8 cellular contexts compared by ENCODE assay signal in genomic region chr3:12556243-12556722, GRCh38. TPM values are rescaled to one million over a fixed set of nuclear protein-coding genes. Genes with fewer than 3 reads are reported as not detected.
A peak's percentile ranks its signal among the peaks of the same experiment; 100 is the strongest.
DNase-seq lines count a peak whose midpoint lies in the region; ATAC-seq, FAIRE-seq and TF ChIP-seq lines count a peak whose summit lies in the region.

No MANE protein-coding gene starts in this region.

- no peak for TF ChIP-seq POLR2A in esophagus squamous epithelium (IDR thresholded peaks at IDR 0.05)

- H3K27me3 ChIP-seq in SJSA1 (replicated peaks) (no peaks in the 10 kb centered on the region), esophagus squamous epithelium (peaks cover 0 to 36% (median 1%) of the 10 kb centered on the region in 4 donors), pancreas (peaks cover 0 to 4% (median 1%) of the 10 kb centered on the region in 4 donors)

- H3K27ac ChIP-seq in SJSA1 (0 out of 2 replicates have a peak overlapping the region, but pooled peaks have one; percentile 12), esophagus squamous epithelium (peak overlapping the region; percentile 96 to 99 (median 98)), pancreas (peak overlapping the region; percentile 94 to 98 (median 96))

- H3K36me3 ChIP-seq in SJSA1 (peaks cover 5% of the 10 kb centered on the region), esophagus squamous epithelium (no peaks in the 10 kb centered on the region), pancreas (no peaks in the 10 kb centered on the region)

- no peak for DNase-seq in SJSA1 (ENCODE audit: low read depth in 1 of 2, low spot score in 2 of 2)
- DNase-seq in esophagus squamous epithelium (lab: John Stamatoyannopoulos, UW) = no peak
- no peak for DNase-seq in pancreas
- no peak for DNase-seq in CD1c-positive myeloid dendritic cell (ENCODE audit: extremely low spot score)
- DNase-seq in nucleus accumbens (lab: John Stamatoyannopoulos, UW) = no peak
- DNase-seq in medulla oblongata (ENCODE audit: extremely low spot score) = no peak

- WGBS in esophagus squamous epithelium, 2 donors = 2 to 3% methylated on average over 14 of the region's 14 CpGs
- 4 to 5% methylated on average over 14 of the region's 14 CpGs for WGBS in pancreas, 2 donors

- peak overlapping the region; percentile 81 for H3K4me3 ChIP-seq in SJSA1
- H3K4me3 ChIP-seq in esophagus squamous epithelium = peak overlapping the region; percentile 90 to 96 (median 95)
- H3K4me3 ChIP-seq in pancreas = peak overlapping the region; percentile 86 to 94 (median 93)

- intact Hi-C loops in esophagus squamous epithelium (cut with DNase I) = no loop called here
- intact Hi-C loops in pancreas (cut with DNase I) = no loop called here

- no peaks in the 10 kb centered on the region for H3K9me3 ChIP-seq in SJSA1 (replicated peaks)
- H3K9me3 ChIP-seq in esophagus squamous epithelium = no peaks in the 10 kb centered on the region
- no peaks in the 10 kb centered on the region for H3K9me3 ChIP-seq in pancreas

- TF ChIP-seq CTCF in esophagus squamous epithelium (IDR thresholded peaks at IDR 0.05) (no peak), pancreas (IDR thresholded peaks at IDR 0.05) (no peak)

- H3K4me1 ChIP-seq in SJSA1 (replicated peaks) (peaks cover 13% of the 10 kb centered on the region), esophagus squamous epithelium (peaks cover 0 to 57% (median 21%) of the 10 kb centered on the region in 3 donors), pancreas (peaks cover 20 to 37% (median 24%) of the 10 kb centered on the region in 3 donors)

- peak; percentile 7 for ATAC-seq in GM21423 (IDR thresholded peaks at IDR 0.05; ENCODE audit: unreplicated experiment)
- ATAC-seq in pancreas = peak in 3 of 4 donors; percentile 1 to 9 (median 2)
- ATAC-seq in HG03439 (IDR thresholded peaks at IDR 0.05; ENCODE audit: unreplicated experiment) = no peak

- no peak for FAIRE-seq in pancreas (lab: Jason Lieb, UNC)

RNA-seq across cellular contexts. Expression of gene MKRN2, which starts 0.6 kb away (rescaled TPM):
- total RNA-seq in SJSA1 (2014; rRNA removed; shearing (Covaris generic)) = 39.1 and 40.0 TPM in 2 replicates
- total RNA-seq in esophagus squamous epithelium (10 to 100 TPM; 14.6 to 28.4 (median 19.4) TPM), pancreas (10 to 100 TPM; 11.8 to 17.0 (median 13.9) TPM)
- 10 to 100 TPM in 1 of 2 donors, 1 to 10 TPM in 1; 8.5 to 11.8 TPM for polyA plus RNA-seq in pancreas

RNA-seq across cellular contexts. Expression of gene MKRN2OS, which starts 11.0 kb away (rescaled TPM):
- total RNA-seq in SJSA1 (2014; rRNA removed; shearing (Covaris generic)) = not detected in 2 replicates
- total RNA-seq in esophagus squamous epithelium (1 to 10 TPM in 3 of 4 donors, under 1 TPM in 1; 0.97 to 7.6 (median 2.5) TPM), pancreas (1 to 10 TPM; 1.5 to 3.9 (median 2.4) TPM)
- polyA plus RNA-seq in pancreas = 1 to 10 TPM; 1.9 to 3.2 TPM

Comparison
In these comparisons a context has a peak if more than half of its experiments do, and no peak if none do; other contexts are left out.
1. H3K27ac ChIP-seq: peak in every context shown above with its lines; median percentile 98 in esophagus squamous epithelium; 96 in pancreas; 12 in SJSA1.